ENCODE assay signal across 9 cellular contexts in the genomic region with DNA sequence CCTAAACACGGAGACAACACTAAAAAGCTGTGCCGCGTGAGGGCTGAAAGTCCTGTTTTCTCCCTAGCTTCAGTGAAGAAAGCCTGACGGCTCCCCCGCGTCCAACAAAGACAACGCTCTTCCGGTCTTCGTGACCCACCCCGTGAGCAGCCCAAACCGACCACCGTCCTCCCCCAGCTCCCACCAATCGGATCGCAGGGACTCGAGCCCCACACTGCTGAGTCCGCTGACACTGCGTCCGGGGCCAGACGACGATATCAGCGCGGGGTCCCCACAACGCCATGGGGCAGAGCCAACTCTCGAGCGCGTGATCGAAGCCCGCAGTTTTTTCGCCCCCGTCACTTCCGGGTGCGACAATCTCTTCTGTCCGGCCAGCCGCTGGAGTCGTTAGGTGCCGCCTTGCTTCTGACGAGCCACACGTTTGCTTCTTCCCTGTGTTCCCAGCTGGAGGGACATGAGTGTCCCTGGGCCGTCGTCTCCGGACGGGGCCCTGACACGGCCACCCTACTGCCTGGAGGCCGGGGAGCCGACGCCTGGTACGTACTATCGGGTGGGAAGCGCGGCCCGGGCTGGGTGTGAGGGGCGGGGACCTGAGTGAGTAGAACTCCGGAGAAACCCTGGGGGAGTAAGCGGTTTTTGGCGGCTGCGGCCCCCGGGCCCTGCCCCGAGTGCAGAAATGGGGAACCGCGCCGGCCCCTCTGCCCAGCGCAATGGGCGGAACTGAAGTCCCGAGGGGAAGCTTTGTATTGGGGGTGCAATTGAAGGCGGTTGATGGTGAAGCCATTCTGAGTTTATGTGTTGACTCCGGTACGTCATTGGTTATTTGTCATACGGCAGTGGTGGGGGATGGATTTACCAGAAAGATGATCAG. TPM values are rescaled to one million over a fixed set of nuclear protein-coding genes. Genes with fewer than 3 reads are reported as not detected.
DNase-seq lines count a peak whose midpoint lies in the region; ATAC-seq, FAIRE-seq and TF ChIP-seq lines count a peak whose summit lies in the region.
"Had no signal": no experiment of that assay in that cellular context is flagged by ENCODE, and none has a peak within 500 bp of the region (broad histone marks: within the 10 kb centered on the region; RNA-seq: fewer than 3 reads in every experiment).

A gene with protein sequence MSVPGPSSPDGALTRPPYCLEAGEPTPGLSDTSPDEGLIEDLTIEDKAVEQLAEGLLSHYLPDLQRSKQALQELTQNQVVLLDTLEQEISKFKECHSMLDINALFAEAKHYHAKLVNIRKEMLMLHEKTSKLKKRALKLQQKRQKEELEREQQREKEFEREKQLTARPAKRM (plus strand): TSS at position 390 of the 871 bp plus-strand sequence. CDS start 65 bp downstream, at position 455.

- H3K9ac ChIP-seq in kidney (ENCODE audit: low read length in 2 of 2): peak within 1 kb of the TSS; percentile 74 to 87

- peak; percentile 97 for TF ChIP-seq POLR2A in GM18951 (IDR thresholded peaks at IDR 0.05; ENCODE audit: extremely low read depth, insufficient read depth, insufficient read length)

- ATAC-seq in HG03196 (IDR thresholded peaks at IDR 0.05; ENCODE audit: unreplicated experiment): peak; percentile 74

- H3K4me3 ChIP-seq in AG09309 (ENCODE audit: control insufficient read depth, low read depth, low read length): peak within 1 kb of the TSS; percentile 91
- H3K4me3 ChIP-seq in kidney (ENCODE audit: low read length in 2 of 2): peak within 1 kb of the TSS; percentile 89 to 100

- H3K9me3 ChIP-seq in kidney (ENCODE audit: control insufficient read depth in 1 of 2, low read length in 2 of 2): no peaks in the 10 kb centered on the region

- in situ Hi-C loops in GM18951 (cut with MboI; ENCODE audit: low sequenced_read_pairs, unreplicated experiment): no loop called here

- H3K4me1 ChIP-seq in kidney (ENCODE audit: control insufficient read depth in 1 of 2, insufficient read depth in 1 of 2, low read depth in 1 of 2, low read length in 2 of 2): peaks cover 11 to 19% of the 10 kb centered on the region in 2 donors

- H3K27ac ChIP-seq in kidney (ENCODE audit: low read depth in 2 of 2, low read length in 2 of 2): peak within 1 kb of the TSS; percentile 100

- no peaks in the 10 kb centered on the region for H3K36me3 ChIP-seq in kidney (ENCODE audit: control insufficient read depth in 1 of 2, insufficient read depth in 2 of 2, low read length in 2 of 2)

- FAIRE-seq in kidney (lab: Jason Lieb, UNC): no peak
- FAIRE-seq: TTC549 had no signal

- intact Hi-C loops in kidney (cut with DNase I): no loop called here

- TF ChIP-seq CTCF in AG09309 (IDR thresholded peaks at IDR 0.05; ENCODE audit: control insufficient read depth, insufficient read depth, low read depth, low read length, missing control alignments) (no peak), kidney (IDR thresholded peaks at IDR 0.05; ENCODE audit: borderline replicate concordance, extremely low read depth, insufficient read depth) (peak; percentile 6)

- DNase-seq in AG09309 (ENCODE audit: low read depth) (peak; percentile 49), NCI-H446 (lab: John Stamatoyannopoulos, UW) (peak; percentile 86 to 87), cerebellum (ENCODE audit: low spot score) (peak; percentile 87), kidney (peak; percentile 96)
- DNase-seq in activated CD4-positive, alpha-beta T cell treated with anti-CD3 and anti-CD28 coated beads for 1 hour: peak; percentile 81
- DNase-seq in stimulated activated CD4-positive, alpha-beta T cell treated with anti-CD3 and anti-CD28 coated beads, Interleukin-15, amount 100 ng/mL, for 24 hours: peak; percentile 90

RNA-seq across cellular contexts. Expression of the gene that starts here (rescaled TPM):
- 79.7 TPM for total RNA-seq in cerebellum
- total RNA-seq in kidney: 35.0 TPM
- polyA plus RNA-seq in kidney (ENCODE audit: insufficient read depth, low read depth, low replicate concordance): 14.8 TPM

Comparison
In these comparisons a context has a peak if more than half of its experiments do, and no peak if none do; other contexts are left out.
1. Peak in every context shown above with its lines: DNase-seq, ATAC-seq, H3K4me3 ChIP-seq and H3K27ac ChIP-seq.